Comparison of ENCODE assay signal across 34 cellular contexts in the genomic region with DNA sequence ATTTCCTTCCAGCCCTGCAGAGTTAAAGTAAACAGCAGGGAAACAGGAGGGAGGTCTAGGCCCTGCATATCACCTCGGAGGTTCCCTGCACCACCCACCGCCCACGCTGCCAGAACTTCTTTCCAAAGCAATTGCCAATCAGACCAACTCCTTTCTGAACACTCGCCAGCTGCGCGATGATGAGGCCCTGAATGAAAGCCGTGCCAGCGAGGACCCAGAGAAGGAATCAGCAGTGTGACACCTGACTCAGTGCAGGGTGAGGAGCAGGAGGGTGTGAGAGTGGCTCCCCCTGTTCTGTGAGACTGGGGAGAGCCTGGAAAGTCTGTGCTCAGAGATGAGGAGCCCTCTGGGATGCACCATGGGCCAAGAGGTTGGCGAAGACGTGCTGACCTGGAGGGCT. TPM values are rescaled to one million over a fixed set of nuclear protein-coding genes. Genes with fewer than 3 reads are reported as not detected.
"Had no signal": no experiment of that assay in that cellular context is flagged by ENCODE, and none has a peak within 500 bp of the region (broad histone marks: within the 10 kb centered on the region; RNA-seq: fewer than 3 reads in every experiment).

No MANE protein-coding gene starts in this region.

- H3K4me3 ChIP-seq: left lung, lower lobe of right lung, mucosa of descending colon, ovary, right atrium auricular region, right lobe of liver, smooth muscle cell, tibial nerve, uterus had no signal

- H3K27me3 ChIP-seq: ovary had no signal

- DNase-seq: hypothalamus; immature natural killer cell; kidney; left colon; lower lobe of right lung; mammary epithelial cell; mesenchymal stem cell; midbrain; mucosa of descending colon; naive thymus-derived CD8-positive, alpha-beta T cell; occipital lobe; stimulated activated CD4-positive, alpha-beta T cell treated with anti-CD3 and anti-CD28 coated beads, Interleukin-12 subunit alpha, Interleukin-12 subunit beta, amount 100 ng/mL, for 4 hours; stimulated activated CD4-positive, alpha-beta T cell treated with anti-CD3 and anti-CD28 coated beads, Interleukin-2, amount 100 ng/mL, for 24 hours; stimulated activated CD4-positive, alpha-beta T cell treated with anti-CD3 and anti-CD28 coated beads, Interleukin-4, amount 100 ng/mL, for 1 hour; stimulated activated naive B cell treated with anti-CD40 and anti-IgM and Interleukin-4, amounts not matched to agents 10 μg/mL and 1 μg/mL and 100 μg/mL, for 72 hours; substantia nigra; uterus had no signal

- H3K36me3 ChIP-seq: left lung, lower lobe of right lung, neutrophil, ovary, right atrium auricular region, right lobe of liver, tibial nerve, uterus had no signal

- H3K9me3 Mint-ChIP-seq: nephron; neural crest cell; stimulated activated naive B cell treated with anti-CD40 and anti-IgM and Interleukin-4, amounts not matched to agents 10 μg/mL and 1 μg/mL and 100 μg/mL, for 72 hours; stimulated activated naive CD8-positive, alpha-beta T cell treated with anti-CD3 and anti-CD28 coated beads, Interleukin-15, Interleukin-2, amounts not matched to agents 100 ng/mL and 50 ng/mL, for 24 hours; type B pancreatic cell had no signal

- H3K36me3 Mint-ChIP-seq: immature natural killer cell; stimulated activated naive B cell treated with anti-CD40 and anti-IgM and Interleukin-4, amounts not matched to agents 10 μg/mL and 1 μg/mL and 100 μg/mL, for 72 hours; type B pancreatic cell had no signal

- H3K27ac ChIP-seq: left lung, lower lobe of right lung, neutrophil, ovary, right atrium auricular region, right lobe of liver, tibial nerve, uterus had no signal

- H3K27ac Mint-ChIP-seq: immature natural killer cell; naive thymus-derived CD8-positive, alpha-beta T cell; nephron; progenitor cell of endocrine pancreas; stimulated activated naive B cell treated with anti-CD40 and anti-IgM and Interleukin-4, amounts not matched to agents 10 μg/mL and 1 μg/mL and 100 μg/mL, for 72 hours; stimulated activated naive CD8-positive, alpha-beta T cell treated with anti-CD3 and anti-CD28 coated beads, Interleukin-15, Interleukin-2, amounts not matched to agents 100 ng/mL and 50 ng/mL, for 24 hours; type B pancreatic cell had no signal

- H3K4me3 Mint-ChIP-seq: immature natural killer cell; naive thymus-derived CD8-positive, alpha-beta T cell; nephron; stimulated activated naive B cell treated with anti-CD40 and anti-IgM and Interleukin-4, amounts not matched to agents 10 μg/mL and 1 μg/mL and 100 μg/mL, for 72 hours; stimulated activated naive CD8-positive, alpha-beta T cell treated with anti-CD3 and anti-CD28 coated beads, Interleukin-15, Interleukin-2, amounts not matched to agents 100 ng/mL and 50 ng/mL, for 24 hours; type B pancreatic cell had no signal

- H3K9me3 ChIP-seq: left lung, lower lobe of right lung, neutrophil, ovary, right atrium auricular region, right lobe of liver, tibial nerve, uterus had no signal

- ATAC-seq: left colon; left lung; mucosa of descending colon; naive thymus-derived CD8-positive, alpha-beta T cell; right lobe of liver had no signal

- H3K4me1 Mint-ChIP-seq: stimulated activated naive B cell treated with anti-CD40 and anti-IgM and Interleukin-4, amounts not matched to agents 10 μg/mL and 1 μg/mL and 100 μg/mL, for 72 hours had no signal

RNA-seq across cellular contexts. Expression of a gene that starts 3.3 kb away (rescaled TPM):
- total RNA-seq: kidney, left colon, left lung, liver, lower lobe of right lung, mucosa of descending colon, myocyte, pulmonary artery endothelial cell, renal cortical epithelial cell, right lobe of liver, skeletal muscle tissue, smooth muscle cell had no signal
- polyA plus RNA-seq: immature natural killer cell, liver, mammary epithelial cell, smooth muscle cell had no signal
